1 cellular context compared by ENCODE assay signal in the genomic region with DNA sequence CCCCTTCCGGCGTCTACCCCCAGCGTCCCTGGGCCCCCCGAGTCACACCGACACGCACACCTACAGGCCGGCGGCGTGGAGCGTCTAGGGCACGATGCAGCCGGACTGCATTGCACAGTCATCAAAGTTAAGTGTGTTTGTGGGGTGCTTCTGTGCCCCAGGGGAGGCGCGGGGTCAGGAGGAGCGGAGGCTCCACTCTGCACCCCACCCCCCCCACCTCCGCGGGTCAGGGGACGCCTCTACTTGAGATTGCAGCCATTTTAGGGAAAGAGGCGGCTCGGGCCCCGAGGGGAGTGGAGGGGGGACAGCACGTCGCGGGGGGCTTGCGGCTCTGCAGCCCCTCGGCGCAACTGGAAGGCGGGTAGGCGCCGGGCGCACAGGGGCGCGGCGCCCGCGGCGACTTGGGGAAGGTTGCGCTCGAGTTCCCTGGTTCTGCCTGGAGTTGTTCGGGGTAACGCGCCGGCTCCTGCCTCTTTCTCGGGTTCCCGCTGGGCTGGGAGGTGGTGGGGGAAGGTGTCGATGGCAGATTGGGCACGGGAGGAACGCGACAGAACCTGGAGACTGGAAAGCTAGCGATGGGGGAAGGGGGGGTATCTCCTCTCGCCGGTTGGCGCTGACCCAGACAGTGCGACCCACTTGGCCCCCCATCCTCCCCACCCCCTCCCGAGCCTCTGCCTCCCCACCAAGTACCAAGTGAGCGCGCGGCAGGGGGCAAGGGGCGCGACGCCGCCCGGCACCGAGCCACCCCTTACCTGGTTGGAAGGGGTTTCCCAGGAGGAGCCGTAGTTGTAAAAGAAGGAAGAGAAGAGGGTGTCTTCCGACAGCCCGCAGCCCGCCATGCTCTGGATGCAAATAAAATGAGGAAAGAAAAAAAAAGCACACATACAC.
TF ChIP-seq lines count a peak whose summit lies in the region.

No MANE protein-coding gene starts in this region.

TF ChIP-seq in GM23338, 12 proteins besides CTCF, POLR2A, EP300 and RAD21 (continued from another document):
- TF ChIP-seq ZNF462 (CRISPR knock-in tag; IDR thresholded peaks at IDR 0.05), result no peak
- no peak for TF ChIP-seq STAT1 (IDR thresholded peaks at IDR 0.05; ENCODE audit: unreplicated experiment)
- TF ChIP-seq, protein P1, sequence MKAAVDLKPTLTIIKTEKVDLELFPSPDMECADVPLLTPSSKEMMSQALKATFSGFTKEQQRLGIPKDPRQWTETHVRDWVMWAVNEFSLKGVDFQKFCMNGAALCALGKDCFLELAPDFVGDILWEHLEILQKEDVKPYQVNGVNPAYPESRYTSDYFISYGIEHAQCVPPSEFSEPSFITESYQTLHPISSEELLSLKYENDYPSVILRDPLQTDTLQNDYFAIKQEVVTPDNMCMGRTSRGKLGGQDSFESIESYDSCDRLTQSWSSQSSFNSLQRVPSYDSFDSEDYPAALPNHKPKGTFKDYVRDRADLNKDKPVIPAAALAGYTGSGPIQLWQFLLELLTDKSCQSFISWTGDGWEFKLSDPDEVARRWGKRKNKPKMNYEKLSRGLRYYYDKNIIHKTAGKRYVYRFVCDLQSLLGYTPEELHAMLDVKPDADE (IDR thresholded peaks at IDR 0.05), result no peak
- no peak for TF ChIP-seq POLR2AphosphoS5 (IDR thresholded peaks at IDR 0.05; ENCODE audit: low read depth)
- no peak for TF ChIP-seq ZNF331 (CRISPR knock-in tag; IDR thresholded peaks at IDR 0.05; ENCODE audit: low read depth)
- TF ChIP-seq CREB1 (CRISPR knock-in tag; IDR thresholded peaks at IDR 0.05; ENCODE audit: low read depth), result no peak
- TF ChIP-seq NANOG (IDR thresholded peaks at IDR 0.05; ENCODE audit: borderline replicate concordance), result no peak
